Comparison of ENCODE assay signal across 32 cellular contexts in the genomic region with DNA sequence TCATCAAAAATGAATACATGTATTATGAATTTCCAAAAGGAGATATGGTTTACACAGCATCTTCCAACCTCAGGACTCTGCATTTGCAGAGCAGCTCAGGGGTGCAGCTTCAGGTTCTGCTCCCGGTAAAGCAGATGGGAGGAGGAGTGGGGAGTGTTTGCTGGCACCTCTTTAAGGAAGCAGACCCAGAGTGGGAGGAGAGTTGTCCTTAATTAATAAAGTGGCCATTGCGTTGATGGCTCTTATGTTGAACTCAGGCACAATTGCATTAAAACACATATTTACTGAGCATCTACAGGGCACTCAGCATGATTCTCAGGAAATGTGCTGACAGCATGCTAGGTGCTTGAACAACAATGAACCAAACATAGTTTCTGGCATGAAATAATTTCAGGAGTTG.
"Had no signal": no experiment of that assay in that cellular context is flagged by ENCODE, and none has a peak within 500 bp of the region (broad histone marks: within the 10 kb centered on the region; RNA-seq: fewer than 3 reads in every experiment).

No MANE protein-coding gene starts in this region.

- H3K36me3 Mint-ChIP-seq: activated naive CD4-positive, alpha-beta T cell treated with anti-CD3 and anti-CD28 coated beads, Interleukin-2, amount 50 U/mL, for 24 hours had no signal

- H3K9ac ChIP-seq: SK-N-SH had no signal

- H3K27ac Mint-ChIP-seq: activated CD8-positive, alpha-beta T cell treated with anti-CD3 and anti-CD28 coated beads, Interleukin-2, amount 10 ng/mL, durations not matched to agents 7 days and 5 days; activated naive CD4-positive, alpha-beta T cell treated with anti-CD3 and anti-CD28 coated beads, Interleukin-2, amount 50 U/mL, for 24 hours; activated naive CD8-positive, alpha-beta T cell treated with anti-CD3 and anti-CD28 coated beads, Interleukin-2, amount 50 U/mL, for 24 hours; activated T-helper 1 cell treated with anti-CD3 and anti-CD28 coated beads, Interleukin-12 subunit alpha, Interleukin-12 subunit beta, Interleukin-2, Interleukin-4 antibody, amounts not matched to agents 30 ng/mL and 10 ng/mL and 1 ng/mL, durations not matched to agents 14 hours and 24 hours and 36 hours had no signal

- H3K9me3 ChIP-seq: ascending aorta, body of pancreas, MG63, SJCRH30, SK-N-SH had no signal

- H3K4me3 ChIP-seq: ascending aorta, body of pancreas, MG63, SJCRH30 had no signal

- H3K27me3 ChIP-seq: ascending aorta, body of pancreas, MG63 had no signal

- H3K9me3 Mint-ChIP-seq: activated naive CD4-positive, alpha-beta T cell treated with anti-CD3 and anti-CD28 coated beads, Interleukin-2, amount 50 U/mL, for 24 hours; activated naive CD8-positive, alpha-beta T cell treated with anti-CD3 and anti-CD28 coated beads, Interleukin-2, amount 50 U/mL, for 24 hours; activated T-helper 1 cell treated with anti-CD3 and anti-CD28 coated beads, Interleukin-12 subunit alpha, Interleukin-12 subunit beta, Interleukin-2, Interleukin-4 antibody, amounts not matched to agents 30 ng/mL and 10 ng/mL and 1 ng/mL, durations not matched to agents 14 hours and 24 hours and 36 hours had no signal

- DNase-seq: activated CD4-positive, alpha-beta T cell treated with anti-CD3 and anti-CD28 coated beads for 48 hours; activated CD4-positive, alpha-beta T cell treated with anti-CD3 and anti-CD28 coated beads, Interleukin-2, amount 50 U/mL, for 4 hours; activated CD4-positive, CD25-positive, alpha-beta regulatory T cell treated with anti-CD3 and anti-CD28 coated beads, Interleukin-2, amount 50 U/mL, for 72 hours; activated CD8-positive, alpha-beta memory T cell treated with anti-CD3 and anti-CD28 coated beads, Interleukin-2, amount 50 U/mL, for 48 hours; activated CD8-positive, alpha-beta T cell treated with anti-CD3 and anti-CD28 coated beads, Interleukin-2, amount 10 ng/mL, durations not matched to agents 7 days and 5 days; activated effector memory CD4-positive, alpha-beta T cell treated with Interleukin-2 at 50 U/mL for 16 hours; activated naive CD4-positive, alpha-beta T cell; activated naive CD8-positive, alpha-beta T cell treated with anti-CD3 and anti-CD28 coated beads, Interleukin-2, amount 50 U/mL, for 24 hours; activated T-cell treated with anti-CD3 and anti-CD28 coated beads, Interleukin-2, amount 50 U/mL, for 1 hour; amniotic stem cell; body of pancreas; MG63; MV-4-11; NCI-H1092 treated with DMSO at 0.1 percent for 48 hours; NCI-H1436; NCI-H1694 treated with DMSO at 0.1 percent for 48 hours; NCI-H2171; NCI-H446 treated with DMSO at 0.1 percent for 48 hours; NCI-H524 treated with DMSO at 0.1 percent for 48 hours; NCI-H82; RPMI8226; SJCRH30; SK-N-SH; T-helper 1 cell; WERI-Rb-1 had no signal

- FAIRE-seq: bronchial epithelial cell had no signal

- H3K4me1 ChIP-seq: ascending aorta, body of pancreas, SJCRH30 had no signal

- ATAC-seq: activated CD8-positive, alpha-beta T cell treated with anti-CD3 and anti-CD28 coated beads, Interleukin-2, amount 10 ng/mL, durations not matched to agents 7 days and 5 days; activated naive CD8-positive, alpha-beta T cell treated with anti-CD3 and anti-CD28 coated beads, Interleukin-2, amount 50 U/mL, for 24 hours; body of pancreas; Panc1; Right ventricle myocardium inferior had no signal

- H3K27ac ChIP-seq: ascending aorta, body of pancreas, SJCRH30, WERI-Rb-1 had no signal

- H3K27me3 Mint-ChIP-seq: activated naive CD4-positive, alpha-beta T cell treated with anti-CD3 and anti-CD28 coated beads, Interleukin-2, amount 50 U/mL, for 24 hours had no signal

- H3K4me2 ChIP-seq: SK-N-SH had no signal

- H3K4me1 Mint-ChIP-seq: activated naive CD4-positive, alpha-beta T cell treated with anti-CD3 and anti-CD28 coated beads, Interleukin-2, amount 50 U/mL, for 24 hours; activated naive CD8-positive, alpha-beta T cell treated with anti-CD3 and anti-CD28 coated beads, Interleukin-2, amount 50 U/mL, for 24 hours; central memory CD8-positive, alpha-beta T cell had no signal

- H3K36me3 ChIP-seq: ascending aorta, MG63, SJCRH30, WERI-Rb-1 had no signal

- H3K4me3 Mint-ChIP-seq: activated CD8-positive, alpha-beta T cell treated with anti-CD3 and anti-CD28 coated beads, Interleukin-2, amount 10 ng/mL, durations not matched to agents 7 days and 5 days; activated naive CD4-positive, alpha-beta T cell treated with anti-CD3 and anti-CD28 coated beads, Interleukin-2, amount 50 U/mL, for 24 hours; activated naive CD8-positive, alpha-beta T cell treated with anti-CD3 and anti-CD28 coated beads, Interleukin-2, amount 50 U/mL, for 24 hours; activated T-helper 1 cell treated with anti-CD3 and anti-CD28 coated beads, Interleukin-12 subunit alpha, Interleukin-12 subunit beta, Interleukin-2, Interleukin-4 antibody, amounts not matched to agents 30 ng/mL and 10 ng/mL and 1 ng/mL, durations not matched to agents 14 hours and 24 hours and 36 hours; central memory CD8-positive, alpha-beta T cell had no signal
